18 cellular contexts compared by ENCODE assay signal in the genomic region with DNA sequence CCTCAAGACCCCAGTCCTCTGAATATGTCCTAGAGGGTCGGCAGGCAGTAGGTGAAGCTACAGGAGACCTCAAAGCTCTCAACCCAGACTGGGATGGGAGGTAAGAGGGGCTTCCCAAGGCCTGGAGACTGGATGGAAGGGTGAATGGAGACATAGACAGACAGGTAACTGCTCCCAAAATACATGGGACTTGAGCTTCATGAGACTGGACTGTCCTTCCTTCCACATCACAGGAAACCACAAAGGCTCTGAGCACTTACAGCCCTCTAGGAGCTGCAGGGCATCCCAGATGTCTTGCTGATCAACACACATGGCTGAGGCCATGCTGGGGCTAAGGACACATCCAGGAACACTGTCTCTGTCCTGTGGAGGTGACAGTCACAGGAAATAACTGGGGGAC. TPM values are rescaled to one million over a fixed set of nuclear protein-coding genes. Genes with fewer than 3 reads are reported as not detected.
DNase-seq lines count a peak whose midpoint lies in the region; ATAC-seq and TF ChIP-seq lines count a peak whose summit lies in the region.
"Had no signal": no experiment of that assay in that cellular context is flagged by ENCODE, and none has a peak within 500 bp of the region (broad histone marks: within the 10 kb centered on the region; RNA-seq: fewer than 3 reads in every experiment).

No MANE protein-coding gene starts in this region.

- no peak overlapping the region for H2AFZ ChIP-seq in HCT116 (ENCODE audit: low read depth, low read length, poor library complexity, severe bottlenecking)

- H3K27me3 Mint-ChIP-seq in CD8-positive, alpha-beta T cell (ENCODE audit: low read depth), result peaks cover 5% of the 10 kb centered on the region
- H3K27me3 Mint-ChIP-seq in central memory CD8-positive, alpha-beta T cell, result peaks cover 23% of the 10 kb centered on the region
- peaks cover 0 to 13% (median 7%) of the 10 kb centered on the region in 5 donors for H3K27me3 Mint-ChIP-seq in naive thymus-derived CD4-positive, alpha-beta T cell

- H3K4me1 Mint-ChIP-seq in CD8-positive, alpha-beta T cell (ENCODE audit: low read depth), result peaks cover 12% of the 10 kb centered on the region
- peaks cover 10% of the 10 kb centered on the region for H3K4me1 Mint-ChIP-seq in central memory CD8-positive, alpha-beta T cell
- peaks cover 0 to 16% (median 12%) of the 10 kb centered on the region in 7 donors for H3K4me1 Mint-ChIP-seq in naive thymus-derived CD4-positive, alpha-beta T cell

- H3K4me3 ChIP-seq in CD8-positive, alpha-beta T cell (ENCODE audit: low read depth, low read length), result no peak overlapping the region
- H3K4me3 ChIP-seq in HCT116 (replicated peaks in 1 of 2; ENCODE audit: low read depth in 1 of 2, low read length in 2 of 2), result no peak overlapping the region
- H3K4me3 ChIP-seq in naive thymus-derived CD4-positive, alpha-beta T cell (ENCODE audit: low read length), result no peak overlapping the region
- H3K4me3 ChIP-seq: BLaER1 treated with 17β-estradiol and CSF1 and Interleukin-3, amounts not matched to agents 10 nM and 100 nM had no signal

- CTCF ChIA-PET in CD8-positive, alpha-beta T cell (lab: Charles Lee), result interaction anchor here (1.4 to 1.5 kb wide), 2 partner anchors 10 to 15 kb away, joined by 3 to 7 read pairs; no protein-coding TSS in a partner anchor
- CTCF ChIA-PET in HCT116 (lab: Charles Lee), result interaction anchor here (0.8 to 1.8 kb wide), 3 partner anchors 9 to 33 kb away, joined by 3 to 13 read pairs (median 5); no protein-coding TSS in a partner anchor
- CTCF ChIA-PET in naive thymus-derived CD4-positive, alpha-beta T cell (lab: Charles Lee), result no interaction called here

- TF ChIP-seq CTCF in CD8-positive, alpha-beta T cell (IDR thresholded peaks at IDR 0.05), result no peak
- TF ChIP-seq CTCF in HCT116 (IDR thresholded peaks at IDR 0.05 in 2 of 3, conservative IDR thresholded peaks at IDR 0.05 in 1 of 3; ENCODE audit: borderline replicate concordance in 1 of 3, insufficient read depth in 1 of 3, low read depth in 2 of 3, low read length in 2 of 3), result no peak

- no peaks in the 10 kb centered on the region for H3K79me2 ChIP-seq in HCT116 (ENCODE audit: insufficient read depth, low read length)

- RAD21 ChIA-PET in HCT116 (lab: Charles Lee; ENCODE audit: low non-redundant PET in 1 of 2, low total read pairs in 2 of 2, uncharacterized antibody in 2 of 2, unreplicated experiment in 2 of 2), result no interaction called here

- H4K20me1 ChIP-seq in HCT116 (ENCODE audit: insufficient read depth), result no peaks in the 10 kb centered on the region

- H3K4me1 ChIP-seq in CD8-positive, alpha-beta T cell (ENCODE audit: insufficient read depth, low read length), result peaks cover 9% of the 10 kb centered on the region
- peaks cover 9 to 18% of the 10 kb centered on the region in 2 experiments for H3K4me1 ChIP-seq in HCT116 (ENCODE audit: control insufficient read depth in 1 of 2, insufficient read depth in 2 of 2, low read length in 2 of 2)
- peaks cover 3 to 10% of the 10 kb centered on the region in 2 donors for H3K4me1 ChIP-seq in naive thymus-derived CD4-positive, alpha-beta T cell (ENCODE audit: control insufficient read depth in 2 of 2, insufficient read depth in 2 of 2, low read length in 2 of 2)

- H3K27ac ChIP-seq in CD8-positive, alpha-beta T cell (ENCODE audit: low read depth, low read length), result no peak overlapping the region
- no peak overlapping the region for H3K27ac ChIP-seq in HCT116 (ENCODE audit: low read depth, low read length)
- H3K27ac ChIP-seq in naive thymus-derived CD4-positive, alpha-beta T cell (ENCODE audit: low read depth, low read length), result no peak overlapping the region
- H3K27ac ChIP-seq: BLaER1 treated with 17β-estradiol and CSF1 and Interleukin-3, amounts not matched to agents 10 nM and 100 nM had no signal

- H3K36me3 ChIP-seq in CD8-positive, alpha-beta T cell (ENCODE audit: insufficient read depth, low read length), result no peaks in the 10 kb centered on the region
- H3K36me3 ChIP-seq in HCT116 (ENCODE audit: control insufficient read depth in 1 of 2, insufficient read depth in 2 of 2, low read length in 2 of 2), result no peaks in the 10 kb centered on the region
- H3K36me3 ChIP-seq in naive thymus-derived CD4-positive, alpha-beta T cell (ENCODE audit: control insufficient read depth in 2 of 3, insufficient read depth in 3 of 3, low read length in 3 of 3), result no peaks in the 10 kb centered on the region
- H3K36me3 ChIP-seq: BLaER1 treated with 17β-estradiol and CSF1 and Interleukin-3, amounts not matched to agents 10 nM and 100 nM had no signal

- H3K27me3 ChIP-seq in CD8-positive, alpha-beta T cell (ENCODE audit: insufficient read depth, low read length), result no peaks in the 10 kb centered on the region
- H3K27me3 ChIP-seq in HCT116 (ENCODE audit: insufficient read depth, low read length), result no peaks in the 10 kb centered on the region
- H3K27me3 ChIP-seq in naive thymus-derived CD4-positive, alpha-beta T cell (ENCODE audit: control insufficient read depth in 2 of 2, insufficient read depth in 2 of 2, low read length in 2 of 2), result no peaks in the 10 kb centered on the region

- intact Hi-C loops in CD8-positive, alpha-beta T cell (cut with DNase I, micrococcal nuclease), result no loop called here
- intact Hi-C loops in HCT116 (cut with micrococcal nuclease), result loop anchor here (2.0 kb wide), 1 partner anchor 67 kb away; no protein-coding TSS in a partner anchor
- intact Hi-C loops in naive thymus-derived CD4-positive, alpha-beta T cell (cut with micrococcal nuclease), result no loop called here

- no peak overlapping the region for H3K9ac ChIP-seq in HCT116 (ENCODE audit: low read length)
- H3K9ac ChIP-seq: BLaER1 treated with 17β-estradiol and CSF1 and Interleukin-3, amounts not matched to agents 10 nM and 100 nM had no signal

- TF ChIP-seq POLR2A in HCT116 (IDR thresholded peaks at IDR 0.05; ENCODE audit: borderline replicate concordance, extremely low read depth, insufficient read depth, insufficient read length), result no peak

- BruUV-seq in HCT116 (replicated peaks; lab: Mats Ljungman, UMichigan), result TSS peak; percentile 41

- H3K4me2 ChIP-seq in HCT116 (ENCODE audit: low read length), result peak overlapping the region; percentile 88

- POLR2A ChIA-PET in CD8-positive, alpha-beta T cell (lab: Charles Lee), result no interaction called here
- POLR2A ChIA-PET in HCT116 (lab: Charles Lee), result no interaction called here
- POLR2A ChIA-PET in naive thymus-derived CD4-positive, alpha-beta T cell (lab: Charles Lee), result no interaction called here

- H3K4me3 Mint-ChIP-seq in CD8-positive, alpha-beta T cell, result peak overlapping the region; percentile 71
- no peak overlapping the region for H3K4me3 Mint-ChIP-seq in central memory CD8-positive, alpha-beta T cell
- H3K4me3 Mint-ChIP-seq in naive thymus-derived CD4-positive, alpha-beta T cell, result peak overlapping the region in 7 of 10 donors; percentile 29 to 86 (median 59)

- peak in 1 of 7 experiments; percentile 45 for DNase-seq in CD8-positive, alpha-beta T cell
- DNase-seq in HCT116 (ENCODE audit: low read depth, low spot score) (no peak), NCI-H526 treated with DMSO at 0.1 percent for 48 hours (lab: John Stamatoyannopoulos, UW) (no peak)
- no peak for DNase-seq in central memory CD8-positive, alpha-beta T cell (ENCODE audit: low spot score in 2 of 2)
- no peak for DNase-seq in naive thymus-derived CD4-positive, alpha-beta T cell
- DNase-seq in stimulated activated CD4-positive, alpha-beta T cell treated with anti-CD3 and anti-CD28 coated beads, Interleukin-15, amount 100 ng/mL, for 24 hours, result no peak
- DNase-seq in activated CD8-positive, alpha-beta memory T cell treated with anti-CD3 and anti-CD28 coated beads, Interleukin-2, amount 50 U/mL, for 48 hours, result no peak
- DNase-seq: DND-41, NCI-H1105, NCI-H1694, NCI-H2081 treated with DMSO at 0.1 percent for 48 hours, NCI-H748 treated with DMSO at 0.1 percent for 48 hours, OCI-M1, Right ventricle myocardium superior had no signal

- H3K9me3 ChIP-seq in CD8-positive, alpha-beta T cell (ENCODE audit: low read length), result no peaks in the 10 kb centered on the region
- H3K9me3 ChIP-seq in HCT116 (ENCODE audit: control insufficient read depth in 1 of 2, insufficient read depth in 1 of 2, low read depth in 1 of 2, low read length in 2 of 2), result no peaks in the 10 kb centered on the region
- H3K9me3 ChIP-seq in naive thymus-derived CD4-positive, alpha-beta T cell (ENCODE audit: control insufficient read depth in 2 of 3, low read length in 3 of 3), result no peaks in the 10 kb centered on the region
- H3K9me3 ChIP-seq: BLaER1 treated with 17β-estradiol and CSF1 and Interleukin-3, amounts not matched to agents 10 nM and 100 nM had no signal

- H3K27ac Mint-ChIP-seq in CD8-positive, alpha-beta T cell, result no peak overlapping the region
- peak overlapping the region; percentile 60 for H3K27ac Mint-ChIP-seq in central memory CD8-positive, alpha-beta T cell (ENCODE audit: low read depth)
- H3K27ac Mint-ChIP-seq in naive thymus-derived CD4-positive, alpha-beta T cell, result peak overlapping the region in 1 of 9 donors; percentile 43

- no peak for ATAC-seq in CD8-positive, alpha-beta T cell
- no peak for ATAC-seq in HCT116
- no peak for ATAC-seq in central memory CD8-positive, alpha-beta T cell (replicated peaks; ENCODE audit: extremely low read depth, poor library complexity, severe bottlenecking)
- no peak for ATAC-seq in naive thymus-derived CD4-positive, alpha-beta T cell
- no peak for ATAC-seq in GM18873 (IDR thresholded peaks at IDR 0.05; ENCODE audit: low FRiP score, unreplicated experiment)

- H3K9me2 ChIP-seq in HCT116 (ENCODE audit: insufficient read depth), result no peaks in the 10 kb centered on the region

- TF ChIP-seq RAD21 in HCT116 (IDR thresholded peaks at IDR 0.05; ENCODE audit: low read depth), result no peak

- no peaks in the 10 kb centered on the region for H3K36me3 Mint-ChIP-seq in CD8-positive, alpha-beta T cell
- H3K36me3 Mint-ChIP-seq in central memory CD8-positive, alpha-beta T cell (ENCODE audit: insufficient read depth), result no peaks in the 10 kb centered on the region
- H3K36me3 Mint-ChIP-seq in naive thymus-derived CD4-positive, alpha-beta T cell, result no peaks in the 10 kb centered on the region

- no peaks in the 10 kb centered on the region for H3K9me3 Mint-ChIP-seq in CD8-positive, alpha-beta T cell
- H3K9me3 Mint-ChIP-seq in central memory CD8-positive, alpha-beta T cell, result no peaks in the 10 kb centered on the region
- no peaks in the 10 kb centered on the region for H3K9me3 Mint-ChIP-seq in naive thymus-derived CD4-positive, alpha-beta T cell

RNA-seq across cellular contexts. Expression of a gene that starts 11.6 kb away (rescaled TPM):
- not detected for total RNA-seq in CD8-positive, alpha-beta T cell
- total RNA-seq in HCT116 (2021; ENCODE audit: unreplicated experiment), result not detected
- 0.36 and 0.44 TPM in 2 replicates for polyA plus RNA-seq in HCT116 (2012)
- not detected for total RNA-seq in naive thymus-derived CD4-positive, alpha-beta T cell
- under 1 TPM; 0.09 to 0.20 TPM for polyA plus RNA-seq in naive thymus-derived CD4-positive, alpha-beta T cell
- total RNA-seq: G401, NCI-H460 had no signal

RNA-seq across cellular contexts. Expression of a gene that starts 23.5 kb away (rescaled TPM):
- 10 to 100 TPM in 1 of 2 experiments, 1 to 10 TPM in 1; 9.6 to 10.7 TPM for total RNA-seq in CD8-positive, alpha-beta T cell
- 99.4 TPM for total RNA-seq in HCT116 (2021; ENCODE audit: unreplicated experiment)
- polyA plus RNA-seq in HCT116 (2012), result 71.0 and 92.8 TPM in 2 replicates
- total RNA-seq in naive thymus-derived CD4-positive, alpha-beta T cell, result 10 to 100 TPM; 14.0 to 27.4 (median 18.4) TPM
- polyA plus RNA-seq in naive thymus-derived CD4-positive, alpha-beta T cell, result 10 to 100 TPM; 20.7 to 21.7 TPM

RNA-seq across cellular contexts. Expression of a gene that starts 31.6 kb away (rescaled TPM):
- total RNA-seq in CD8-positive, alpha-beta T cell, result under 1 TPM; 0.05 to 0.06 TPM
- total RNA-seq in HCT116 (2021; ENCODE audit: unreplicated experiment), result 0.17 TPM
- 0.15 and 0.16 TPM in 2 replicates for polyA plus RNA-seq in HCT116 (2012)
- 1 to 10 TPM in 2 of 5 experiments, under 1 TPM in 2, not detected in 1; 0.34 to 2.1 (median 1.1) TPM for total RNA-seq in naive thymus-derived CD4-positive, alpha-beta T cell
- polyA plus RNA-seq in naive thymus-derived CD4-positive, alpha-beta T cell, result not detected
- total RNA-seq: G401, NCI-H460 had no signal

RNA-seq across cellular contexts. Expression of a gene that starts 37.2 kb away (rescaled TPM):
- under 1 TPM in 1 of 2 experiments, not detected in 1; 0.16 TPM for total RNA-seq in CD8-positive, alpha-beta T cell
- 0.93 TPM for total RNA-seq in HCT116 (2021; ENCODE audit: unreplicated experiment)
- polyA plus RNA-seq in HCT116 (2012), result 0.74 and 0.83 TPM in 2 replicates
- total RNA-seq in naive thymus-derived CD4-positive, alpha-beta T cell, result under 1 TPM in 3 of 5 experiments, not detected in 2; 0.24 to 0.32 (median 0.29) TPM
- not detected for polyA plus RNA-seq in naive thymus-derived CD4-positive, alpha-beta T cell

RNA-seq across cellular contexts. Expression of a gene that starts 42.5 kb away (rescaled TPM):
- total RNA-seq in CD8-positive, alpha-beta T cell, result 10 to 100 TPM; 23.2 to 24.1 TPM
- 67.2 TPM for total RNA-seq in HCT116 (2021; ENCODE audit: unreplicated experiment)
- 40.7 and 42.0 TPM in 2 replicates for polyA plus RNA-seq in HCT116 (2012)
- total RNA-seq in naive thymus-derived CD4-positive, alpha-beta T cell, result 10 to 100 TPM; 35.3 to 73.6 (median 50.0) TPM
- polyA plus RNA-seq in naive thymus-derived CD4-positive, alpha-beta T cell, result 1 to 10 TPM; 1.3 to 1.8 TPM
